Comparison of ENCODE assay signal across 1 cellular context in genomic region chr3:52433328-52434060, GRCh38.
TF ChIP-seq lines count a peak whose summit lies in the region.

No MANE protein-coding gene starts in this region.

TF ChIP-seq in SK-N-SH treated with all-trans-retinoic acid at 6 μM for 48 hours, 23 proteins besides CTCF, POLR2A, EP300 and RAD21 (continued from another document):
- TF ChIP-seq, protein P1, sequence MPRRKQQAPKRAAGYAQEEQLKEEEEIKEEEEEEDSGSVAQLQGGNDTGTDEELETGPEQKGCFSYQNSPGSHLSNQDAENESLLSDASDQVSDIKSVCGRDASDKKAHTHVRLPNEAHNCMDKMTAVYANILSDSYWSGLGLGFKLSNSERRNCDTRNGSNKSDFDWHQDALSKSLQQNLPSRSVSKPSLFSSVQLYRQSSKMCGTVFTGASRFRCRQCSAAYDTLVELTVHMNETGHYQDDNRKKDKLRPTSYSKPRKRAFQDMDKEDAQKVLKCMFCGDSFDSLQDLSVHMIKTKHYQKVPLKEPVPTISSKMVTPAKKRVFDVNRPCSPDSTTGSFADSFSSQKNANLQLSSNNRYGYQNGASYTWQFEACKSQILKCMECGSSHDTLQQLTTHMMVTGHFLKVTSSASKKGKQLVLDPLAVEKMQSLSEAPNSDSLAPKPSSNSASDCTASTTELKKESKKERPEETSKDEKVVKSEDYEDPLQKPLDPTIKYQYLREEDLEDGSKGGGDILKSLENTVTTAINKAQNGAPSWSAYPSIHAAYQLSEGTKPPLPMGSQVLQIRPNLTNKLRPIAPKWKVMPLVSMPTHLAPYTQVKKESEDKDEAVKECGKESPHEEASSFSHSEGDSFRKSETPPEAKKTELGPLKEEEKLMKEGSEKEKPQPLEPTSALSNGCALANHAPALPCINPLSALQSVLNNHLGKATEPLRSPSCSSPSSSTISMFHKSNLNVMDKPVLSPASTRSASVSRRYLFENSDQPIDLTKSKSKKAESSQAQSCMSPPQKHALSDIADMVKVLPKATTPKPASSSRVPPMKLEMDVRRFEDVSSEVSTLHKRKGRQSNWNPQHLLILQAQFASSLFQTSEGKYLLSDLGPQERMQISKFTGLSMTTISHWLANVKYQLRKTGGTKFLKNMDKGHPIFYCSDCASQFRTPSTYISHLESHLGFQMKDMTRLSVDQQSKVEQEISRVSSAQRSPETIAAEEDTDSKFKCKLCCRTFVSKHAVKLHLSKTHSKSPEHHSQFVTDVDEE (CRISPR knock-in tag; IDR thresholded peaks at IDR 0.05): no peak
- no peak for TF ChIP-seq ZFP30 (CRISPR knock-in tag; IDR thresholded peaks at IDR 0.05)
- no peak for TF ChIP-seq ISL1 (CRISPR knock-in tag; IDR thresholded peaks at IDR 0.05)
- no peak for TF ChIP-seq CSRNP3 (CRISPR knock-in tag; IDR thresholded peaks at IDR 0.05)
- no peak for TF ChIP-seq ZFP3 (CRISPR knock-in tag; IDR thresholded peaks at IDR 0.05)
- no peak for TF ChIP-seq PATZ1 (CRISPR knock-in tag; IDR thresholded peaks at IDR 0.05; ENCODE audit: borderline replicate concordance)
- no peak for TF ChIP-seq ZC3H10 (CRISPR knock-in tag; IDR thresholded peaks at IDR 0.05)
- TF ChIP-seq RARB (CRISPR knock-in tag; IDR thresholded peaks at IDR 0.05): no peak
